ENCODE assay signal across 1 cellular context in genomic region chr2:109500910-109501309, GRCh38.
TF ChIP-seq lines count a peak whose summit lies in the region.

No MANE protein-coding gene starts in this region.

TF ChIP-seq in H1, 55 proteins besides CTCF, POLR2A, EP300 and RAD21:
- TF ChIP-seq JUND (IDR thresholded peaks at IDR 0.05; ENCODE audit: low read length) (no peak), SP2 (IDR thresholded peaks at IDR 0.05; ENCODE audit: low read length) (no peak), BRCA1 (IDR thresholded peaks at IDR 0.05; ENCODE audit: low read depth, low read length) (no peak), RNF2 (IDR thresholded peaks at IDR 0.05; ENCODE audit: borderline replicate concordance, low read depth, low read length, missing control alignments, poor library complexity, severe bottlenecking) (no peak), TEAD4 (IDR thresholded peaks at IDR 0.05; ENCODE audit: low read depth, low read length) (no peak), GABPA (IDR thresholded peaks at IDR 0.05; ENCODE audit: borderline replicate concordance, insufficient read depth, low read length) (no peak)
